In genomic region chr12:80634903-80635302, GRCh38 we compare ENCODE assay signal across 17 cellular contexts.
DNase-seq lines count a peak whose midpoint lies in the region; FAIRE-seq and TF ChIP-seq lines count a peak whose summit lies in the region.
"Had no signal": no experiment of that assay in that cellular context is flagged by ENCODE, and none has a peak within 500 bp of the region (broad histone marks: within the 10 kb centered on the region; RNA-seq: fewer than 3 reads in every experiment).

No MANE protein-coding gene starts in this region.

- no peak overlapping the region for H2BK12ac ChIP-seq in H1 (ENCODE audit: low read depth, low read length)

- H2BK5ac ChIP-seq in H1 (ENCODE audit: low read depth, low read length): no peak overlapping the region

- TF ChIP-seq CTCF in H1 (IDR thresholded peaks at IDR 0.05; ENCODE audit: control extremely low read depth in 1 of 3, insufficient read depth in 1 of 3, low read depth in 1 of 3, low read length in 3 of 3) (no peak), liver (IDR thresholded peaks at IDR 0.05; ENCODE audit: low read depth, low read length, missing input control) (no peak), osteoblast (IDR thresholded peaks at IDR 0.05; ENCODE audit: extremely low read depth, low read depth, low read length) (no peak)

- H3K4ac ChIP-seq in H1 (replicated peaks; ENCODE audit: insufficient read length, low read depth, low read length): no peak overlapping the region

- no peak overlapping the region for H2BK120ac ChIP-seq in H1 (replicated peaks; ENCODE audit: low read depth, low read length)

- no peak for TF ChIP-seq RAD21 in H1 (IDR thresholded peaks at IDR 0.05 in 1 of 2, conservative IDR thresholded peaks at IDR 0.05 in 1 of 2; ENCODE audit: low read depth in 2 of 2, low read length in 2 of 2)
- peak in 1 of 2 donors; percentile 16 for TF ChIP-seq RAD21 in liver (IDR thresholded peaks at IDR 0.05)

- no peak overlapping the region for H4K8ac ChIP-seq in H1 (ENCODE audit: extremely low read depth, insufficient read depth, low read length)

- no peaks in the 10 kb centered on the region for H3K4me1 ChIP-seq in GM23248 (ENCODE audit: insufficient read depth)
- H3K4me1 ChIP-seq in H1 (replicated peaks in 1 of 4; ENCODE audit: control insufficient read depth in 3 of 4, insufficient read depth in 4 of 4, low read length in 3 of 4): peaks cover 0 to 3% (median 3%) of the 10 kb centered on the region in 4 experiments; a peak in 1 of 7 replicates
- no peaks in the 10 kb centered on the region for H3K4me1 ChIP-seq in liver (ENCODE audit: control insufficient read depth in 4 of 4, insufficient read depth in 4 of 4, low read length in 3 of 4)
- no peaks in the 10 kb centered on the region for H3K4me1 ChIP-seq in osteoblast (ENCODE audit: insufficient read depth, low read length)

- no peak for TF ChIP-seq EP300 in H1 (IDR thresholded peaks at IDR 0.05; ENCODE audit: borderline replicate concordance in 1 of 2, low read depth in 2 of 2, low read length in 2 of 2)

- no peak overlapping the region for H2BK20ac ChIP-seq in H1 (ENCODE audit: low read length)

- CTCF ChIA-PET in H1 (lab: Charles Lee; ENCODE audit: partially characterized antibody): interaction anchor here (1.0 to 2.9 kb wide), 5 partner anchors 11 to 79 kb away, joined by 3 to 10 read pairs (median 6); no protein-coding TSS in a partner anchor

- H4K20me1 ChIP-seq in GM23248 (ENCODE audit: insufficient read depth): no peaks in the 10 kb centered on the region
- no peaks in the 10 kb centered on the region for H4K20me1 ChIP-seq in H1 (replicated peaks in 1 of 2; ENCODE audit: control insufficient read depth in 1 of 2, insufficient read depth in 2 of 2, low read length in 2 of 2)
- H4K20me1 ChIP-seq in osteoblast (ENCODE audit: insufficient read depth, low read length): no peaks in the 10 kb centered on the region

- H3K27me3 ChIP-seq in GM23248 (replicated peaks; ENCODE audit: insufficient read depth) (no peaks in the 10 kb centered on the region), H1 (replicated peaks in 1 of 4; ENCODE audit: control insufficient read depth in 3 of 4, extremely low read depth in 1 of 4, insufficient read depth in 3 of 4, low read length in 3 of 4) (no peaks in the 10 kb centered on the region), liver (ENCODE audit: control insufficient read depth in 4 of 4, insufficient read depth in 4 of 4, low read length in 3 of 4) (no peaks in the 10 kb centered on the region), osteoblast (ENCODE audit: insufficient read depth, low read length) (no peaks in the 10 kb centered on the region)

- H2AFZ ChIP-seq in GM23248 (0 out of 2 replicates have a peak overlapping the region, but pooled peaks have one; percentile 25), H1 (ENCODE audit: low read length) (0 out of 2 replicates have a peak overlapping the region, but pooled peaks have one; percentile 33), osteoblast (ENCODE audit: low read length) (peak overlapping the region; percentile 80)

- POLR2A ChIA-PET in H1 (lab: Charles Lee; ENCODE audit: partially characterized antibody): no interaction called here

- H3K9ac ChIP-seq in GM23248 (no peak overlapping the region), H1 (replicated peaks in 1 of 4; ENCODE audit: extremely low read depth in 1 of 4, low read depth in 3 of 4, low read length in 3 of 4) (no peak overlapping the region), liver (ENCODE audit: low read depth in 1 of 2, low read length in 2 of 2) (no peak overlapping the region)
- H3K9ac ChIP-seq: KMS-11 had no signal

- H3K9me3 ChIP-seq in GM23248 (ENCODE audit: low read depth) (no peaks in the 10 kb centered on the region), H1 (ENCODE audit: insufficient read depth in 2 of 2, low read depth in 1 of 2, low read length in 1 of 2) (no peaks in the 10 kb centered on the region), liver (ENCODE audit: control insufficient read depth in 4 of 4, low read length in 3 of 4) (no peaks in the 10 kb centered on the region), osteoblast (ENCODE audit: low read depth, low read length) (no peaks in the 10 kb centered on the region)

- H3K79me1 ChIP-seq in H1 (ENCODE audit: low read depth, low read length): no peaks in the 10 kb centered on the region

- WGBS in GM23248 (ENCODE audit: low coverage in 1 of 2, low lambda C conversion rate in 2 of 2, missing lambda C conversion rate in 2 of 2), 2 experiments: 75 to 77% methylated on average over 6 of the region's 6 CpGs
- 91% methylated on average over 6 of the region's 6 CpGs; no CpG with 5 or more reads in 1 of the 2 experiments for WGBS in H1 (ENCODE audit: extremely low coverage in 1 of 2, insufficient coverage in 1 of 2, insufficient read length in 1 of 2, insufficient replicate concordance in 2 of 2, low coverage in 1 of 2, low lambda C conversion rate in 2 of 2, missing lambda C conversion rate in 1 of 2), 2 experiments
- WGBS in liver: 41% methylated on average over 6 of the region's 6 CpGs

- in situ Hi-C loops in GM23248 (cut with MboI): no loop called here

- no peak overlapping the region for H3K18ac ChIP-seq in H1 (ENCODE audit: extremely low read depth, low read length)

- H3K9me2 ChIP-seq in GM23248 (ENCODE audit: insufficient read depth): no peaks in the 10 kb centered on the region

- no peak for FAIRE-seq in H1 (lab: Jason Lieb, UNC)
- FAIRE-seq: HTR-8/SVneo had no signal

- no peaks in the 10 kb centered on the region for H3K36me3 ChIP-seq in GM23248 (ENCODE audit: low read depth)
- no peaks in the 10 kb centered on the region for H3K36me3 ChIP-seq in H1 (ENCODE audit: control insufficient read depth in 2 of 4, insufficient read depth in 4 of 4, low read length in 3 of 4)
- no peaks in the 10 kb centered on the region for H3K36me3 ChIP-seq in liver (ENCODE audit: control insufficient read depth in 4 of 4, insufficient read depth in 3 of 4, low read depth in 1 of 4, low read length in 3 of 4)
- H3K36me3 ChIP-seq in osteoblast (ENCODE audit: insufficient read depth, low read length): no peaks in the 10 kb centered on the region

- H3K79me2 ChIP-seq in GM23248 (ENCODE audit: insufficient read depth): no peaks in the 10 kb centered on the region
- H3K79me2 ChIP-seq in H1 (ENCODE audit: control insufficient read depth in 1 of 2, insufficient read depth in 2 of 2, low read length in 2 of 2): no peaks in the 10 kb centered on the region
- no peaks in the 10 kb centered on the region for H3K79me2 ChIP-seq in osteoblast (ENCODE audit: insufficient read depth, low read length)

- no peak overlapping the region for H2AK5ac ChIP-seq in H1 (ENCODE audit: low read depth, low read length)

- no peak overlapping the region for H3K56ac ChIP-seq in H1 (replicated peaks; ENCODE audit: insufficient read length, low read depth, low read length)

- no peak overlapping the region for H3K4me2 ChIP-seq in GM23248 (ENCODE audit: unreplicated experiment)
- no peak overlapping the region for H3K4me2 ChIP-seq in H1 (ENCODE audit: insufficient read depth in 1 of 2, low read depth in 2 of 2, low read length in 2 of 2)
- H3K4me2 ChIP-seq in osteoblast (ENCODE audit: insufficient read depth, low read length): peak overlapping the region; percentile 44
- H3K4me2 ChIP-seq: KMS-11 had no signal

- no peak overlapping the region for H3K23ac ChIP-seq in H1 (ENCODE audit: insufficient read length)

- H4K5ac ChIP-seq in H1 (ENCODE audit: insufficient read length, low read depth, low read length): no peak overlapping the region

- no peaks in the 10 kb centered on the region for H3K23me2 ChIP-seq in H1 (ENCODE audit: low read depth, low read length)

- H3K14ac ChIP-seq in H1 (ENCODE audit: insufficient read length): no peak overlapping the region

- H3K4me3 ChIP-seq in GM23248 (no peak overlapping the region), H1 (ENCODE audit: extremely low read depth in 1 of 4, insufficient read depth in 2 of 4, low read depth in 3 of 4, low read length in 4 of 4) (no peak overlapping the region), liver (ENCODE audit: low read depth in 1 of 3, low read length in 3 of 3) (no peak overlapping the region), osteoblast (ENCODE audit: insufficient read depth, low read length) (no peak overlapping the region)

- no peak overlapping the region for H3K27ac ChIP-seq in GM23248
- H3K27ac ChIP-seq in H1 (ENCODE audit: low read depth, low read length): no peak overlapping the region
- H3K27ac ChIP-seq in liver (ENCODE audit: low read depth in 1 of 2, low read length in 2 of 2): no peak overlapping the region
- H3K27ac ChIP-seq in osteoblast (ENCODE audit: low read depth, low read length): peak overlapping the region; percentile 42
- H3K27ac ChIP-seq: KMS-11 had no signal

- no peak for TF ChIP-seq POLR2A in H1 (IDR thresholded peaks at IDR 0.05; ENCODE audit: control extremely low read depth in 1 of 2, low read depth in 2 of 2, low read length in 2 of 2)

- no peaks in the 10 kb centered on the region for H3F3A ChIP-seq in GM23248 (ENCODE audit: insufficient read depth)

- DNase-seq in GM23248 (no peak), H1 (ENCODE audit: low read depth in 1 of 2, low spot score in 2 of 2) (no peak), osteoblast (ENCODE audit: insufficient read length, low spot score, missing footprints) (no peak), COR-L47 (lab: John Stamatoyannopoulos, UW) (no peak), MV-4-11 (lab: John Stamatoyannopoulos, UW) (no peak), DMS 273 treated with DMSO at 0.1 percent for 48 hours (lab: John Stamatoyannopoulos, UW) (no peak), CD1c-positive myeloid dendritic cell (ENCODE audit: extremely low spot score) (no peak)
- DNase-seq: DMS79 treated with DMSO at 0.1 percent for 48 hours, GOT3, IMR-90, NCI-H1105 treated with DMSO at 0.1 percent for 48 hours, NCI-H2081, NCI-H446 treated with DMSO at 0.1 percent for 48 hours, NCI-H526 treated with DMSO at 0.1 percent for 48 hours had no signal

- no peak overlapping the region for H4K91ac ChIP-seq in H1 (replicated peaks; ENCODE audit: insufficient read length, low read length)

- no peak overlapping the region for H2BK15ac ChIP-seq in H1 (ENCODE audit: low read length)

TF ChIP-seq in H1, 55 proteins besides CTCF, POLR2A, EP300 and RAD21 (continues in another document):
- no peak for TF ChIP-seq CTBP2 (IDR thresholded peaks at IDR 0.05; ENCODE audit: borderline replicate concordance, insufficient read depth, insufficient read length, low read length)
- TF ChIP-seq GTF2F1 (IDR thresholded peaks at IDR 0.05; ENCODE audit: borderline replicate concordance, low read depth, low read length): no peak
- no peak for TF ChIP-seq RXRA (IDR thresholded peaks at IDR 0.05; ENCODE audit: insufficient read depth, low read depth, low read length)
- TF ChIP-seq FOSL1 (IDR thresholded peaks at IDR 0.05; ENCODE audit: insufficient read depth, low read depth, low read length): no peak

TF ChIP-seq in liver, 16 proteins besides CTCF, POLR2A, EP300 and RAD21:
- peak; percentile 40 for TF ChIP-seq NR2F2 (IDR thresholded peaks at IDR 0.05)
- TF ChIP-seq SP1 (IDR thresholded peaks at IDR 0.05): peak; percentile 23
- no peak for TF ChIP-seq HNF4G (IDR thresholded peaks at IDR 0.05)
- TF ChIP-seq GABPA (IDR thresholded peaks at IDR 0.05 in 1 of 2, conservative IDR thresholded peaks at IDR 0.05 in 1 of 2): no peak
- peak; percentile 73 to 75 for TF ChIP-seq RXRA (IDR thresholded peaks at IDR 0.05)
- TF ChIP-seq HNF4A (conservative IDR thresholded peaks at IDR 0.05): peak; percentile 71 to 78

Comparison
In these comparisons a context has a peak if more than half of its experiments do, and no peak if none do; other contexts are left out.
1. H2AFZ ChIP-seq: peak in every context shown above with its lines; median percentile 80 in osteoblast; 33 in H1; 25 in GM23248.